1 cellular context compared by ENCODE assay signal in genomic region chr4:58587856-58588255, GRCh38.
TF ChIP-seq lines count a peak whose summit lies in the region.

No MANE protein-coding gene starts in this region.

TF ChIP-seq in HepG2, 621 proteins besides CTCF, POLR2A, EP300 and RAD21 (continued from another document):
- TF ChIP-seq ZNF609 (CRISPR knock-in tag; IDR thresholded peaks at IDR 0.05; ENCODE audit: borderline replicate concordance) (no peak), IKZF5 (CRISPR knock-in tag; IDR thresholded peaks at IDR 0.05) (no peak), SPEN (CRISPR knock-in tag; IDR thresholded peaks at IDR 0.05; ENCODE audit: low read depth) (no peak)
